ENCODE assay signal across 8 cellular contexts in the genomic region with DNA sequence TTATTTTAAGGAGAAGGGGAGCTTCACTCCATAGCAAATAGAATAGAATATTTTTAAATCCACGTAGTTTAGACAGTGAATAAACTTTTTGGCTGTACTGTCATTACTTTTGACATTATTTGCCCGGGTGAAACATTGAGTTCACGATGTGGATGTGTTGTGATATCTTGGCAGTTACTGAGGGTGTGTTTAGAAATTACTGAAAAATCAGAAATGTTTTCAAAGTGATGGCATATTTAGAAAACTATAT. TPM values are rescaled to one million over a fixed set of nuclear protein-coding genes. Genes with fewer than 3 reads are reported as not detected.
A peak's percentile ranks its signal among the peaks of the same experiment; 100 is the strongest.
DNase-seq lines count a peak whose midpoint lies in the region; ATAC-seq and TF ChIP-seq lines count a peak whose summit lies in the region.

No MANE protein-coding gene starts in this region.

- no TSS peak for BruUV-seq in Calu3 (replicated peaks; lab: Mats Ljungman, UMichigan)

- H3K27me3 Mint-ChIP-seq in Calu3 (ENCODE audit: unreplicated experiment) (no peaks in the 10 kb centered on the region), progenitor cell of endocrine pancreas (no peaks in the 10 kb centered on the region)

- intact Hi-C loops in Calu3 (cut with micrococcal nuclease; ENCODE audit: unreplicated experiment) = loop anchor here (5.0 kb wide), 1 partner anchor 123 kb away; the partner anchor contains the start of gene RASGRP3

- H3K4me1 Mint-ChIP-seq in Calu3 (ENCODE audit: low read depth, unreplicated experiment) (peaks cover 9% of the 10 kb centered on the region), progenitor cell of endocrine pancreas (ENCODE audit: low read depth) (peaks cover 10% of the 10 kb centered on the region)

- H3K4me3 ChIP-seq in RWPE2 (ENCODE audit: severe bottlenecking) (peak overlapping the region; percentile 86), esophagus (ENCODE audit: low read depth in 1 of 2, low read length in 2 of 2) (peak overlapping the region in 1 of 2 donors; percentile 97)

- no peak for ATAC-seq in RWPE2 (ENCODE audit: low read depth)
- ATAC-seq in HG03565 (IDR thresholded peaks at IDR 0.05; ENCODE audit: unreplicated experiment) = no peak
- ATAC-seq in GM21786 (IDR thresholded peaks at IDR 0.05; ENCODE audit: unreplicated experiment) = no peak
- ATAC-seq in GM19324 (IDR thresholded peaks at IDR 0.05; ENCODE audit: low FRiP score, unreplicated experiment) = no peak

- no peak overlapping the region for H3K27ac Mint-ChIP-seq in Calu3 (ENCODE audit: unreplicated experiment)
- H3K27ac Mint-ChIP-seq in progenitor cell of endocrine pancreas = peak overlapping the region; percentile 95

- H3K9me3 Mint-ChIP-seq in Calu3 (ENCODE audit: low read depth, unreplicated experiment) (no peaks in the 10 kb centered on the region), progenitor cell of endocrine pancreas (ENCODE audit: low read depth) (no peaks in the 10 kb centered on the region)

- H3K4me3 Mint-ChIP-seq in Calu3 (ENCODE audit: low read depth, unreplicated experiment) (peak overlapping the region; percentile 94), progenitor cell of endocrine pancreas (ENCODE audit: low read depth) (peak overlapping the region; percentile 91)

- H3K27ac ChIP-seq in RWPE2 (ENCODE audit: poor library complexity, severe bottlenecking) (peak overlapping the region; percentile 14), esophagus (ENCODE audit: low read depth in 2 of 2, low read length in 1 of 2) (peak overlapping the region; percentile 82 to 89)

- TF ChIP-seq CTCF in Calu3 (IDR thresholded peaks at IDR 0.05; ENCODE audit: unreplicated experiment) (no peak), RWPE2 (IDR thresholded peaks at IDR 0.05; ENCODE audit: poor library complexity, severe bottlenecking) (no peak), progenitor cell of endocrine pancreas (IDR thresholded peaks at IDR 0.05; ENCODE audit: unreplicated experiment) (no peak)

- H3K36me3 ChIP-seq in RWPE2 (ENCODE audit: low read depth) (peaks cover 8% of the 10 kb centered on the region; the same call in 1 of the 2 replicates), esophagus (ENCODE audit: control insufficient read depth in 2 of 2, insufficient read depth in 2 of 2, low read length in 1 of 2) (no peaks in the 10 kb centered on the region)

- CTCF ChIA-PET in Calu3 (lab: Charles Lee) = no interaction called here

- H3K4me1 ChIP-seq in RWPE2 (ENCODE audit: insufficient read depth, poor library complexity, severe bottlenecking) = peaks cover 15% of the 10 kb centered on the region
- no peaks in the 10 kb centered on the region for H3K4me1 ChIP-seq in esophagus (ENCODE audit: control insufficient read depth in 2 of 2, insufficient read depth in 2 of 2, low read length in 1 of 2)

- no peaks in the 10 kb centered on the region for H3K9me3 ChIP-seq in RWPE2 (ENCODE audit: severe bottlenecking)
- H3K9me3 ChIP-seq in esophagus (ENCODE audit: control insufficient read depth in 2 of 2, insufficient read depth in 1 of 2, low read depth in 1 of 2, low read length in 1 of 2) = no peaks in the 10 kb centered on the region

- H3K36me3 Mint-ChIP-seq in Calu3 (ENCODE audit: insufficient read depth, unreplicated experiment) (peaks cover 18% of the 10 kb centered on the region), progenitor cell of endocrine pancreas (ENCODE audit: insufficient read depth) (peaks cover 3% of the 10 kb centered on the region)

- H3K27me3 ChIP-seq in RWPE2 (ENCODE audit: insufficient read depth, poor library complexity, severe bottlenecking) = no peaks in the 10 kb centered on the region
- no peaks in the 10 kb centered on the region for H3K27me3 ChIP-seq in esophagus (ENCODE audit: control insufficient read depth in 1 of 2, insufficient read depth in 2 of 2, low read length in 2 of 2)

- DNase-seq in Calu3 = no peak
- DNase-seq in RWPE2 (ENCODE audit: low spot score) = no peak
- DNase-seq in progenitor cell of endocrine pancreas (ENCODE audit: low spot score, unreplicated experiment) = no peak
- DNase-seq in NCI-H524 (lab: John Stamatoyannopoulos, UW) = no peak

- WGBS in esophagus, 2 donors = 14 to 15% methylated on average over 3 of the region's 3 CpGs

RNA-seq across cellular contexts. Expression of gene FAM98A, which starts 0.8 kb away (rescaled TPM):
- total RNA-seq in Calu3 (2022) (47.7 and 62.8 TPM in 2 replicates), progenitor cell of endocrine pancreas (30.6 and 32.8 TPM in 2 replicates)
- 10 to 100 TPM; 10.8 to 17.7 TPM for polyA plus RNA-seq in esophagus
